Comparison of ENCODE assay signal across 12 cellular contexts in genomic region chr2:42967959-42968674, GRCh38.
DNase-seq lines count a peak whose midpoint lies in the region; ATAC-seq and TF ChIP-seq lines count a peak whose summit lies in the region.
"Had no signal": no experiment of that assay in that cellular context is flagged by ENCODE, and none has a peak within 500 bp of the region (broad histone marks: within the 10 kb centered on the region; RNA-seq: fewer than 3 reads in every experiment).

No MANE protein-coding gene starts in this region.

- no peak for TF ChIP-seq CTCF in fibroblast of pulmonary artery (IDR thresholded peaks at IDR 0.05; ENCODE audit: low read length, missing control alignments)

- DNase-seq in AG20443 (ENCODE audit: low spot score) (peak; percentile 92), OCI-M1 (lab: John Stamatoyannopoulos, UW) (peak; percentile 56), fibroblast of pulmonary artery (ENCODE audit: low read depth) (peak; percentile 80), posterior vena cava (ENCODE audit: low spot score) (peak; percentile 92), NCI-H1048 (lab: John Stamatoyannopoulos, UW) (no peak), activated gamma-delta T cell (lab: John Stamatoyannopoulos, UW) (no peak), occipital lobe (lab: John Stamatoyannopoulos, UW) (no peak)
- DNase-seq: anterior cingulate cortex, Calu3, islet precursor cell, NCI-H187 had no signal

- no peak overlapping the region for H3K4me3 ChIP-seq in fibroblast of pulmonary artery (replicated peaks; ENCODE audit: low read depth, low read length)

- intact Hi-C loops in posterior vena cava (cut with DNase I), result no loop called here

- no peak for ATAC-seq in GM21515 (IDR thresholded peaks at IDR 0.05; ENCODE audit: unreplicated experiment)

Comparison
In these comparisons a context has a peak if more than half of its experiments do, and no peak if none do; other contexts are left out.
1. DNase-seq: peak in AG20443 (single experiment), OCI-M1 (single experiment), fibroblast of pulmonary artery (single experiment) and posterior vena cava (single experiment); none in NCI-H1048 (single experiment), activated gamma-delta T cell (single experiment) and occipital lobe (single experiment).